Comparison of ENCODE assay signal across 8 cellular contexts in the genomic region with DNA sequence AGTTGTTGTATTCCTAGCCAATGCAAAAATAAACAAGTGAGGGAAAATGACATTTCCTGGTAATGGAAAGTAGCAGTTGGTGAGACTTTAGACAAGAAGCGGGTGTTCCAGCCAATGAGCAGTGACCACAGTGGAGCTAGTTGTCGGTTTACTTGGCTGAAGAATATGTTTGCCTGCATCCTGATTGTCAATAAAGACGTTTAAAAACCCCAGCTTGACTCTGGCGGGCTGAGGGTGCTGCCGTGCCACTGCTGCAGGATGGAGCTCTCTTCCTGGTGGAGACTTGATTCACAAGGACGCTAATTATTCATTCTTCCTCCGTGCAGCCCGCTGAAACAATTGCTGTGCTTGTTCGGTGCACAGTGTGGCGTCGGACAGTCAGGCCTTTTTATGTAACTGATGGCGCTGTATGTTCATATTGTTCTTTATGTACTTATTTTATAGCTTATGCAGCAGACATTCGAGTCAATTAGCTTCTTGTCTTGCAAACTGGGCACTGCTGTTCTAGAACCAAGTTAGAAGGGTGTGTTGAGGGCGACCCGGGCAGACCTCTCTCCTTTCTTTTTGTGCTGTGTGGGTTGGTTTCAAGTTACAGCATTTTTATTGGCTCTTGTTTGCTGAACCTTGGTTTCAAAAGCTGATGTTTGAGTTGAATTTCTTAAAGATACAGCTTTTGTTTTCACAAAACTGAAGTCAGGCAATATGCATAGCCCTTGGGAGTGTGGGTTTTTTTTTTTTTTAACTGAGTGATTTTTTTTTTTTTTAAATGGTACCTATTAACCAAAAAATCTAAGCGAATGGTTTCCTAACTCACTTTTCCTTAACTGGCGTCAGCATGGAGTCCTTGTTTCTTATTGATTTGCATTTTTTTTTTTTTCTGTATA.
DNase-seq lines count a peak whose midpoint lies in the region; ATAC-seq and TF ChIP-seq lines count a peak whose summit lies in the region.

No MANE protein-coding gene starts in this region.

- no peaks in the 10 kb centered on the region for H3K9me3 ChIP-seq in MM.1S (replicated peaks; ENCODE audit: insufficient read depth, low read length)
- no peaks in the 10 kb centered on the region for H3K9me3 ChIP-seq in osteoblast (ENCODE audit: low read depth, low read length)

- no peak overlapping the region for H3K27ac Mint-ChIP-seq in activated CD8-positive, alpha-beta T cell treated with anti-CD3 and anti-CD28 coated beads, Interleukin-2, amount 10 ng/mL, durations not matched to agents 7 days and 5 days

- H2AFZ ChIP-seq in ACC112 (ENCODE audit: low read length, unreplicated experiment): no peak overlapping the region
- H2AFZ ChIP-seq in MM.1S (ENCODE audit: low read length): peak overlapping the region; percentile 65
- peak overlapping the region; percentile 44 for H2AFZ ChIP-seq in osteoblast (ENCODE audit: low read length)

- H4K20me1 ChIP-seq in MM.1S (ENCODE audit: insufficient read depth, low read length) (no peaks in the 10 kb centered on the region), osteoblast (ENCODE audit: insufficient read depth, low read length) (peaks cover 61% of the 10 kb centered on the region)

- peaks cover 88% of the 10 kb centered on the region for H3K79me2 ChIP-seq in ACC112 (ENCODE audit: control insufficient read depth, insufficient read depth, low read length, unreplicated experiment)
- H3K79me2 ChIP-seq in MM.1S (ENCODE audit: low read length): peaks cover 73% of the 10 kb centered on the region
- peaks cover 92% of the 10 kb centered on the region for H3K79me2 ChIP-seq in osteoblast (ENCODE audit: insufficient read depth, low read length)

- H3K27me3 ChIP-seq in ACC112 (ENCODE audit: insufficient read depth, low read length) (no peaks in the 10 kb centered on the region), MM.1S (replicated peaks; ENCODE audit: insufficient read depth, low read length) (no peaks in the 10 kb centered on the region), osteoblast (ENCODE audit: insufficient read depth, low read length) (no peaks in the 10 kb centered on the region)

- H3K9me3 Mint-ChIP-seq in activated CD8-positive, alpha-beta T cell treated with anti-CD3 and anti-CD28 coated beads, Interleukin-2, amount 10 ng/mL, durations not matched to agents 7 days and 5 days (ENCODE audit: insufficient read depth): no peaks in the 10 kb centered on the region

- peaks cover 31% of the 10 kb centered on the region for H3K4me1 ChIP-seq in ACC112 (ENCODE audit: control insufficient read depth, insufficient read depth, low read length, unreplicated experiment)
- H3K4me1 ChIP-seq in MM.1S (ENCODE audit: low read length): peaks cover 25% of the 10 kb centered on the region
- H3K4me1 ChIP-seq in osteoblast (ENCODE audit: insufficient read depth, low read length): peaks cover 38% of the 10 kb centered on the region

- H3K4me1 Mint-ChIP-seq in activated CD8-positive, alpha-beta T cell treated with anti-CD3 and anti-CD28 coated beads, Interleukin-2, amount 10 ng/mL, durations not matched to agents 7 days and 5 days (ENCODE audit: low read depth): peaks cover 5% of the 10 kb centered on the region

- TF ChIP-seq CTCF in MM.1S (IDR thresholded peaks at IDR 0.05; ENCODE audit: low read length) (no peak), osteoblast (IDR thresholded peaks at IDR 0.05; ENCODE audit: extremely low read depth, low read depth, low read length) (no peak)

- H3K4me2 ChIP-seq in MM.1S (ENCODE audit: low read depth, low read length) (peak overlapping the region; percentile 87), osteoblast (ENCODE audit: insufficient read depth, low read length) (peak overlapping the region; percentile 88)

- intact Hi-C loops in head of caudate nucleus (cut with DNase I): no loop called here

- peaks cover 15% of the 10 kb centered on the region for H3F3A ChIP-seq in MM.1S (ENCODE audit: insufficient read depth, low read length)

- peak overlapping the region; percentile 49; the same call in 1 of the 2 replicates for H3K9ac ChIP-seq in MM.1S (ENCODE audit: low read length)

- peak overlapping the region; percentile 18 for H3K4me3 Mint-ChIP-seq in activated CD8-positive, alpha-beta T cell treated with anti-CD3 and anti-CD28 coated beads, Interleukin-2, amount 10 ng/mL, durations not matched to agents 7 days and 5 days

- CTCF ChIA-PET in activated CD8-positive, alpha-beta T cell treated with anti-CD3 and anti-CD28 coated beads, Interleukin-2, amount 10 ng/mL, durations not matched to agents 7 days and 5 days (lab: Charles Lee): interaction anchor here (1.4 kb wide), 1 partner anchor 497 kb away, joined by 7 read pairs; no protein-coding TSS in a partner anchor

- DNase-seq in MM.1S: peak; percentile 83
- no peak for DNase-seq in activated CD8-positive, alpha-beta T cell treated with anti-CD3 and anti-CD28 coated beads, Interleukin-2, amount 10 ng/mL, durations not matched to agents 7 days and 5 days
- DNase-seq in head of caudate nucleus: peak in 41 of 42 donors; percentile 9 to 84 (median 59)
- DNase-seq in osteoblast (ENCODE audit: insufficient read length, low spot score, missing footprints): peak; percentile 88
- no peak for DNase-seq in GF-D8 (lab: John Stamatoyannopoulos, UW)
- no peak for DNase-seq in activated CD8-positive, alpha-beta memory T cell treated with anti-CD3 and anti-CD28 coated beads for 24 hours

- POLR2A ChIA-PET in activated CD8-positive, alpha-beta T cell treated with anti-CD3 and anti-CD28 coated beads, Interleukin-2, amount 10 ng/mL, durations not matched to agents 7 days and 5 days (lab: Charles Lee): interaction anchor here (0.9 kb wide), 1 partner anchor 18 kb away, joined by 3 read pairs; no protein-coding TSS in a partner anchor

- H3K36me3 Mint-ChIP-seq in activated CD8-positive, alpha-beta T cell treated with anti-CD3 and anti-CD28 coated beads, Interleukin-2, amount 10 ng/mL, durations not matched to agents 7 days and 5 days (ENCODE audit: low read depth): no peaks in the 10 kb centered on the region

- ATAC-seq in GM18519 (IDR thresholded peaks at IDR 0.05; ENCODE audit: low FRiP score, unreplicated experiment): peak; percentile 58
- ATAC-seq in activated CD8-positive, alpha-beta T cell treated with anti-CD3 and anti-CD28 coated beads, Interleukin-2, amount 10 ng/mL, durations not matched to agents 7 days and 5 days: no peak

- H3K9me2 ChIP-seq in MM.1S (replicated peaks; ENCODE audit: insufficient read depth, low read length): no peaks in the 10 kb centered on the region

- H3K27ac ChIP-seq in ACC112 (ENCODE audit: low read depth, low read length) (peak overlapping the region; percentile 47), MM.1S (ENCODE audit: low read length) (peak overlapping the region; percentile 73), osteoblast (ENCODE audit: low read depth, low read length) (peak overlapping the region; percentile 46)

- peaks cover 65% of the 10 kb centered on the region for H3K27me3 Mint-ChIP-seq in activated CD8-positive, alpha-beta T cell treated with anti-CD3 and anti-CD28 coated beads, Interleukin-2, amount 10 ng/mL, durations not matched to agents 7 days and 5 days (ENCODE audit: low read depth)

- H3K36me3 ChIP-seq in ACC112 (ENCODE audit: insufficient read depth, low read length) (peaks cover 11% of the 10 kb centered on the region; the same call in 1 of the 2 replicates), MM.1S (replicated peaks; ENCODE audit: insufficient read depth, low read length) (no peaks in the 10 kb centered on the region), osteoblast (ENCODE audit: insufficient read depth, low read length) (no peaks in the 10 kb centered on the region)

- H3K4me3 ChIP-seq in ACC112 (ENCODE audit: low read depth, low read length): peak overlapping the region; percentile 78
- H3K4me3 ChIP-seq in MM.1S (ENCODE audit: low read length): peak overlapping the region; percentile 75
- H3K4me3 ChIP-seq in osteoblast (ENCODE audit: insufficient read depth, low read length): peak overlapping the region; percentile 72

Comparison
In these comparisons a context has a peak if more than half of its experiments do, and no peak if none do; other contexts are left out.
1. DNase-seq: peak in MM.1S (single experiment), head of caudate nucleus (41 of 42) and osteoblast (single experiment); none in activated CD8-positive, alpha-beta T cell treated with anti-CD3 and anti-CD28 coated beads, Interleukin-2, amount 10 ng/mL, durations not matched to agents 7 days and 5 days (single experiment), GF-D8 (single experiment) and activated CD8-positive, alpha-beta memory T cell treated with anti-CD3 and anti-CD28 coated beads for 24 hours (single experiment).
2. Peak in every context shown above with its lines, with median percentiles within 50 percentile points of each other: H3K27ac ChIP-seq and H3K4me3 ChIP-seq.